Comparison of ENCODE assay signal across 12 cellular contexts in genomic region chr1:53321366-53321765, GRCh38. TPM values are rescaled to one million over a fixed set of nuclear protein-coding genes. Genes with fewer than 3 reads are reported as not detected.
DNase-seq lines count a peak whose midpoint lies in the region; ATAC-seq and TF ChIP-seq lines count a peak whose summit lies in the region.
"Had no signal": no experiment of that assay in that cellular context is flagged by ENCODE, and none has a peak within 500 bp of the region (broad histone marks: within the 10 kb centered on the region; RNA-seq: fewer than 3 reads in every experiment).

No MANE protein-coding gene starts in this region.

- CTCF ChIA-PET in T-cell (lab: Charles Lee), result interaction anchor here in 1 of 2 donors (0.7 kb wide), 1 partner anchor 13 kb away, joined by 3 read pairs; no protein-coding TSS in a partner anchor

- no peaks in the 10 kb centered on the region for H3K9me3 Mint-ChIP-seq in T-cell
- H3K9me3 Mint-ChIP-seq: activated naive CD4-positive, alpha-beta T cell treated with anti-CD3 and anti-CD28 coated beads, Interleukin-2, amount 10 ng/mL, durations not matched to agents 7 days and 5 days; CD4-positive, alpha-beta T cell; naive B cell had no signal

- H3K27ac Mint-ChIP-seq in T-cell, result no peak overlapping the region
- H3K27ac Mint-ChIP-seq: activated naive CD4-positive, alpha-beta T cell treated with anti-CD3 and anti-CD28 coated beads, Interleukin-2, amount 10 ng/mL, durations not matched to agents 7 days and 5 days; CD4-positive, alpha-beta T cell had no signal

- POLR2A ChIA-PET in T-cell (lab: Charles Lee), result no interaction called here

- H3K36me3 Mint-ChIP-seq in T-cell, result no peaks in the 10 kb centered on the region
- H3K36me3 Mint-ChIP-seq: naive B cell had no signal

- H3K27ac ChIP-seq in 22Rv1 (no peak overlapping the region), caudate nucleus (ENCODE audit: low read depth, low read length) (no peak overlapping the region)
- H3K27ac ChIP-seq: stomach had no signal

- no peak overlapping the region for H3K4me3 Mint-ChIP-seq in T-cell
- H3K4me3 Mint-ChIP-seq: activated naive CD4-positive, alpha-beta T cell treated with anti-CD3 and anti-CD28 coated beads, Interleukin-2, amount 10 ng/mL, durations not matched to agents 7 days and 5 days; CD4-positive, alpha-beta T cell had no signal

- no peak for ATAC-seq in T-cell (replicated peaks in 1 of 4)

- TF ChIP-seq CTCF in 22Rv1 (IDR thresholded peaks at IDR 0.05) (peak; percentile 30), GM12873 (IDR thresholded peaks at IDR 0.05; ENCODE audit: insufficient read depth, low read depth, low read length, missing control alignments) (peak; percentile 46), fibroblast of villous mesenchyme (IDR thresholded peaks at IDR 0.05; ENCODE audit: insufficient read depth, low read depth, low read length) (peak; percentile 32)

- DNase-seq in RPMI8226 (peak; percentile 18), fibroblast of villous mesenchyme (ENCODE audit: low read depth) (no peak), T-cell (no peak), caudate nucleus (lab: John Stamatoyannopoulos, UW) (no peak), GF-D8 (lab: John Stamatoyannopoulos, UW) (no peak), T-helper 2 cell (no peak)
- DNase-seq: activated naive CD4-positive, alpha-beta T cell treated with anti-CD3 and anti-CD28 coated beads, Interleukin-2, amount 10 ng/mL, durations not matched to agents 7 days and 5 days; CD4-positive, alpha-beta T cell; naive B cell; stomach had no signal

- H3K4me3 ChIP-seq in fibroblast of villous mesenchyme (ENCODE audit: low read depth, low read length), result no peak overlapping the region
- H3K4me3 ChIP-seq: stomach had no signal

- peaks cover 10 to 15% (median 14%) of the 10 kb centered on the region in 3 donors for H3K4me1 Mint-ChIP-seq in T-cell

- H3K27me3 Mint-ChIP-seq in T-cell, result no peaks in the 10 kb centered on the region
- H3K27me3 Mint-ChIP-seq: activated naive CD4-positive, alpha-beta T cell treated with anti-CD3 and anti-CD28 coated beads, Interleukin-2, amount 10 ng/mL, durations not matched to agents 7 days and 5 days; CD4-positive, alpha-beta T cell had no signal

RNA-seq across cellular contexts. Expression of gene LRP8, which starts 6.5 kb away (rescaled TPM):
- total RNA-seq in fibroblast of villous mesenchyme (27.6 and 34.8 TPM in 2 replicates), T-cell (10 to 100 TPM in 4 of 5 donors, 1 to 10 TPM in 1; 8.9 to 21.5 (median 19.8) TPM)
